In the genomic region with DNA sequence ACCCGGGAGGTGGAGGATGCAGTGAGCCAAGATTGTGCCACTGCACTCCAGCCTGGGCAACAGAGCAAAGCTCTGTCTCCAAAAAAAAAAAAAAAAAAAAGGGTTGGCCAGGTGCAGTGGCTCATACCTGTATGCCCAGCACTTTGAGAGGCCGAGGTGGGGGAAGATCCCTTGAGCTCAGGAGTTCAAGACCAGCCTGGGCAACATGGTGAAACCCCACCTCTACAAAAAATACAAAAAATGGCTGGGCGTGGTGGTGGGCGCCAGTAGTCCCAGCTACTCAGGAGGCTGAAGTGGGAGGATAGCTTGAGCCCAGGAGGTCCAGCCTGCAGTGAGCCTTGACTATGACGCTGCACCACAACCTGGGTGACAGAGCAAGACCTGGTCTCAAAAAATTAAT, we compare ENCODE assay signal across 16 cellular contexts. TPM values are rescaled to one million over a fixed set of nuclear protein-coding genes. Genes with fewer than 3 reads are reported as not detected.
DNase-seq lines count a peak whose midpoint lies in the region; ATAC-seq and TF ChIP-seq lines count a peak whose summit lies in the region.
"Not testable (repeated sequence)": the region's sequence is repeated elsewhere in the genome, so short reads cannot be mapped to it uniquely, and the experiment has no call there.
"Had no signal": no experiment of that assay in that cellular context is flagged by ENCODE, and none has a peak within 500 bp of the region (broad histone marks: within the 10 kb centered on the region; RNA-seq: fewer than 3 reads in every experiment).

No MANE protein-coding gene starts in this region.

- not testable (repeated sequence) for TF ChIP-seq POLR2A in testis (IDR thresholded peaks at IDR 0.05)

- H3K9me3 ChIP-seq in BE2C; ascending aorta; duodenal mucosa (ENCODE audit: control insufficient read depth in 1 of 2, low read length in 2 of 2); lung (ENCODE audit: control insufficient read depth in 2 of 2, insufficient read depth in 1 of 2, low read length in 1 of 2); psoas muscle; testis: not testable (repeated sequence)

- not testable (repeated sequence) for H3K27me3 ChIP-seq in BE2C; ascending aorta; duodenal mucosa (ENCODE audit: control insufficient read depth in 1 of 2, insufficient read depth in 2 of 2, low read length in 2 of 2); lung (ENCODE audit: control insufficient read depth, insufficient read depth); psoas muscle (ENCODE audit: insufficient read depth in 3 of 3, low read length in 2 of 3); testis

- ATAC-seq in lung (ENCODE audit: insufficient read depth, low FRiP score); psoas muscle: not testable (repeated sequence)

- WGBS in lung, 2 donors, result 70 to 86% methylated on average over 5 of the region's 5 CpGs
- WGBS in psoas muscle, 3 donors, result 71 to 85% (median 74%) methylated on average over 5 of the region's 5 CpGs
- 51 to 69% methylated on average over 5 of the region's 5 CpGs for WGBS in testis, 2 donors

- H3K4me1 ChIP-seq in BE2C (peaks cover 41% of the 10 kb centered on the region), ascending aorta (peaks cover 29 to 62% of the 10 kb centered on the region in 2 donors), duodenal mucosa (ENCODE audit: control insufficient read depth in 1 of 2, insufficient read depth in 2 of 2, low read length in 2 of 2) (peaks cover 44 to 59% of the 10 kb centered on the region in 2 donors), lung (ENCODE audit: control insufficient read depth in 2 of 2, insufficient read depth in 2 of 2, low read length in 2 of 2) (peaks cover 20 to 24% of the 10 kb centered on the region in 2 donors), psoas muscle (peaks cover 37% of the 10 kb centered on the region), testis (peaks cover 48% of the 10 kb centered on the region)

- peak overlapping the region; percentile 96 for H3K4me3 ChIP-seq in BE2C (ENCODE audit: low read depth, low read length)
- peak overlapping the region; percentile 87 for H3K4me3 ChIP-seq in LNCaP clone FGC (ENCODE audit: low read depth, low read length)
- peak overlapping the region; percentile 94 to 100 for H3K4me3 ChIP-seq in ascending aorta
- peak overlapping the region; percentile 90 to 97 for H3K4me3 ChIP-seq in duodenal mucosa (ENCODE audit: low read depth in 1 of 2, low read length in 2 of 2)
- H3K4me3 ChIP-seq in foreskin fibroblast (ENCODE audit: low read depth in 1 of 2, low read length in 2 of 2), result peak overlapping the region; percentile 93 to 100
- H3K4me3 ChIP-seq in lung, result not testable (repeated sequence)
- peak overlapping the region; percentile 85 for H3K4me3 ChIP-seq in psoas muscle
- H3K4me3 ChIP-seq in testis, result peak overlapping the region in 1 of 2 donors; percentile 95

- intact Hi-C loops in ascending aorta (cut with DNase I); psoas muscle (cut with DNase I); testis (cut with DNase I; ENCODE audit: low total_unique reads): not testable (repeated sequence)

- H3K36me3 ChIP-seq in BE2C; ascending aorta; duodenal mucosa (ENCODE audit: control insufficient read depth in 1 of 2, insufficient read depth in 2 of 2, low read length in 2 of 2); lung (ENCODE audit: control insufficient read depth in 2 of 2, insufficient read depth in 2 of 2, low read length in 2 of 2); psoas muscle (ENCODE audit: insufficient read depth in 1 of 2, low read depth in 1 of 2); testis (ENCODE audit: low read depth, missing control alignments): not testable (repeated sequence)

- DNase-seq in BE2C; LNCaP clone FGC (ENCODE audit: low read depth); ascending aorta (ENCODE audit: low spot score in 2 of 2); foreskin fibroblast; lung (ENCODE audit: low spot score); psoas muscle; testis: not testable (repeated sequence)

- H3K27ac ChIP-seq in ascending aorta (peak overlapping the region; percentile 99), lung (ENCODE audit: low read depth in 1 of 2, low read length in 1 of 2) (peak overlapping the region; percentile 75 to 99), psoas muscle (peak overlapping the region; percentile 87), testis (peak overlapping the region; percentile 92 to 93)
- H3K27ac ChIP-seq in duodenal mucosa (ENCODE audit: low read depth, low read length), result not testable (repeated sequence)

- not testable (repeated sequence) for TF ChIP-seq CTCF in BE2C (IDR thresholded peaks at IDR 0.05; ENCODE audit: low read depth, low read length); LNCaP clone FGC (IDR thresholded peaks at IDR 0.05; ENCODE audit: control insufficient read depth, extremely low read depth, insufficient read depth); ascending aorta (IDR thresholded peaks at IDR 0.05); foreskin fibroblast (IDR thresholded peaks at IDR 0.05; ENCODE audit: low read depth, low read length); lung (IDR thresholded peaks at IDR 0.05; ENCODE audit: control extremely low read depth, extremely low read depth); psoas muscle (IDR thresholded peaks at IDR 0.05); testis (IDR thresholded peaks at IDR 0.05)

- H3K9ac ChIP-seq in duodenal mucosa (ENCODE audit: low read depth in 1 of 2, low read length in 2 of 2), result peak overlapping the region in 1 of 2 donors; percentile 97

RNA-seq across cellular contexts. Expression of a gene that starts 2.8 kb away (rescaled TPM):
- polyA plus RNA-seq in BE2C (2012; ENCODE audit: insufficient read depth, insufficient read length, low read depth), result 63.5 TPM
- total RNA-seq in ascending aorta (104 TPM), lung (10 to 100 TPM; 52.0 to 56.2 TPM), psoas muscle (10 to 100 TPM; 13.7 to 24.4 (median 18.1) TPM), testis (100 to 1,000 TPM; 103 to 140 TPM)
- polyA plus RNA-seq in lung (10 to 100 TPM; 18.6 to 52.2 TPM), psoas muscle (10 to 100 TPM; 10.7 to 24.1 (median 21.7) TPM), testis (ENCODE audit: insufficient read depth, low read depth, low replicate concordance) (55.9 TPM)

RNA-seq across cellular contexts. Expression of a gene that starts 47.3 kb away (rescaled TPM):
- not detected for polyA plus RNA-seq in BE2C (2012; ENCODE audit: insufficient read depth, insufficient read length, low read depth)
- total RNA-seq in ascending aorta (not detected), lung (not detected), psoas muscle (not detected), testis (under 1 TPM in 1 of 2 donors, not detected in 1; 0.94 TPM)
- polyA plus RNA-seq in lung (not detected), psoas muscle (not detected), testis (ENCODE audit: insufficient read depth, low read depth, low replicate concordance) (0.79 TPM)
- total RNA-seq: A673; CD4-positive, alpha-beta memory T cell; cerebellum; lower leg skin; naive thymus-derived CD8-positive, alpha-beta T cell; progenitor cell of endocrine pancreas; SK-MEL-5; WTC11 had no signal
- polyA plus RNA-seq: CD4-positive, alpha-beta memory T cell; naive thymus-derived CD8-positive, alpha-beta T cell had no signal
